Comparison of ENCODE assay signal across 12 cellular contexts in the genomic region with DNA sequence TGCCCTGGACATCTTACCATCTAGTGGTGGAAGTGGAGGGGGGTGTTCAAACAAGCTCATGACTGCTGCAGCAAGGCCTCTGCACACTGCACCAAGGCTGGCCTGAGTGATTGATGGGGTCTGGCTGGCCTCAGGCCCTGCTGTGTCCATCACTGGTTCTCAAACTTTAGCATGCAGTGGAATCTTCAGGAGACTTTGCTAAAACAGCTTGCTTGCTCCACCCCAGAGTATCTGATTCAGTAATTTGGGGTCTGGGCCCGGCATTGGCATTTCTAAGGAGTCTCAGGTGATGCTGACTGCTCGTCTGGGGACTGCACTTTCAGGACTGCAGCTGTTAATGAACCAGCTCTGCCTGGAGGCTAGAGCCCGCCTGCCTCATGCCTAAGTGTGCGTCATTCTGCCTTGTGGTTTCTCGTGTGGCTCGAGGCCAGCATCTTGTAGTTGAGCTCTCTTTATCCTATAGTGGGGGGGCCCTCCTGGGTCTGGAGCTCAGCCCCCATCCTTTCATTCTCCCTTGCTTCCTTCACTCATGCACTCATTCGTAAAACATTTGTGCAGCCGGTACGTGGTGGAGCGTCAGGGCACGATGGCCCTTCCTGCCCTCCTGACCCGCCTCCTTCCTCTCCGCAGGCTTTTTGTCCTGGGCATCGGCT. TPM values are rescaled to one million over a fixed set of nuclear protein-coding genes. Genes with fewer than 3 reads are reported as not detected.
DNase-seq lines count a peak whose midpoint lies in the region; ATAC-seq, FAIRE-seq and TF ChIP-seq lines count a peak whose summit lies in the region.
"Had no signal": no experiment of that assay in that cellular context is flagged by ENCODE, and none has a peak within 500 bp of the region (broad histone marks: within the 10 kb centered on the region; RNA-seq: fewer than 3 reads in every experiment).

No MANE protein-coding gene starts in this region.

- peaks cover 24% of the 10 kb centered on the region for H3K27me3 ChIP-seq in smooth muscle cell (ENCODE audit: low read depth)
- H3K27me3 ChIP-seq in pancreas, result peaks cover 0 to 12% (median 2%) of the 10 kb centered on the region in 4 donors

- intact Hi-C loops in pancreas (cut with DNase I), result loop anchor here in 2 of 3 donors (5.0 to 10.0 kb wide), 3 partner anchors 180 to 372 kb away; no protein-coding TSS in a partner anchor

- peak overlapping the region; percentile 45 for H3K4me2 ChIP-seq in smooth muscle cell

- ATAC-seq in pancreas (no peak), HG03039 (IDR thresholded peaks at IDR 0.05; ENCODE audit: unreplicated experiment) (no peak)

- H3K27ac ChIP-seq in smooth muscle cell (ENCODE audit: low read depth) (peak overlapping the region; percentile 33), pancreas (no peak overlapping the region)
- H3K27ac ChIP-seq: 22Rv1, colonic mucosa had no signal

- TF ChIP-seq CTCF in choroid plexus epithelial cell (conservative IDR thresholded peaks at IDR 0.05; ENCODE audit: low read depth, low read length) (no peak), smooth muscle cell (IDR thresholded peaks at IDR 0.05; ENCODE audit: borderline replicate concordance, insufficient read depth, poor library complexity, severe bottlenecking) (no peak), pancreas (IDR thresholded peaks at IDR 0.05) (no peak)

- no peak overlapping the region for H3K9ac ChIP-seq in smooth muscle cell (ENCODE audit: low read depth)

- H3K9me3 ChIP-seq in smooth muscle cell (replicated peaks; ENCODE audit: low read depth) (no peaks in the 10 kb centered on the region), pancreas (no peaks in the 10 kb centered on the region)
- H3K9me3 ChIP-seq: colonic mucosa had no signal

- DNase-seq in DMS 273 (lab: John Stamatoyannopoulos, UW; ENCODE audit: unreplicated experiment) (peak; percentile 31), DMS 273 treated with DMSO at 0.1 percent for 48 hours (lab: John Stamatoyannopoulos, UW) (no peak), NAMALWA (ENCODE audit: low spot score) (peak; percentile 38), choroid plexus epithelial cell (ENCODE audit: low read depth) (peak; percentile 95), smooth muscle cell (lab: John Stamatoyannopoulos, UW; ENCODE audit: unreplicated experiment) (peak; percentile 4), pancreas (no peak), SKM-1 treated with dmso at 0.1 percent for 144 hours (lab: John Stamatoyannopoulos, UW; ENCODE audit: unreplicated experiment) (no peak)
- DNase-seq: colonic mucosa, T-helper 9 cell had no signal

- H3F3A ChIP-seq in smooth muscle cell (ENCODE audit: low read depth), result peaks cover 4% of the 10 kb centered on the region

- no peak overlapping the region for H2AFZ ChIP-seq in smooth muscle cell (ENCODE audit: low read depth)

- peaks cover 4% of the 10 kb centered on the region for H4K20me1 ChIP-seq in smooth muscle cell (ENCODE audit: low read depth)

- no peak overlapping the region for H3K4me3 ChIP-seq in choroid plexus epithelial cell (ENCODE audit: low read depth, low read length)
- H3K4me3 ChIP-seq in smooth muscle cell, result no peak overlapping the region
- no peak overlapping the region for H3K4me3 ChIP-seq in pancreas
- H3K4me3 ChIP-seq: colonic mucosa had no signal

- H3K36me3 ChIP-seq in smooth muscle cell (ENCODE audit: low read depth) (no peaks in the 10 kb centered on the region), pancreas (no peaks in the 10 kb centered on the region)
- H3K36me3 ChIP-seq: colonic mucosa had no signal

- no peaks in the 10 kb centered on the region for H3K79me2 ChIP-seq in smooth muscle cell (ENCODE audit: low read depth)

- whole genome bisulfite sequencing in smooth muscle cell (ENCODE audit: low lambda C conversion rate), result 31% methylated on average over 14 of the region's 14 CpGs
- WGBS in pancreas, 2 donors, result 68 to 78% methylated on average over 14 of the region's 14 CpGs

- no peak for FAIRE-seq in pancreas (lab: Jason Lieb, UNC)

- peaks cover 7% of the 10 kb centered on the region for H3K4me1 ChIP-seq in smooth muscle cell (ENCODE audit: low read depth)
- no peaks in the 10 kb centered on the region for H3K4me1 ChIP-seq in pancreas
- H3K4me1 ChIP-seq: colonic mucosa had no signal

RNA-seq across cellular contexts. Expression of gene MGAT5B, which starts 4.1 kb away (rescaled TPM):
- total RNA-seq in smooth muscle cell (0.27 and 7.6 TPM in 2 replicates), pancreas (under 1 TPM in 5 of 6 donors, not detected in 1; 0.21 to 0.38 (median 0.25) TPM)
- polyA plus RNA-seq in smooth muscle cell (0.78 and 3.3 TPM in 2 replicates), pancreas (1 to 10 TPM in 1 of 2 donors, under 1 TPM in 1; 0.23 to 1.2 TPM)
- polyA plus RNA-seq: IgD-negative memory B cell had no signal

Comparison
In these comparisons a context has a peak if more than half of its experiments do, and no peak if none do; other contexts are left out.
1. DNase-seq: peak in DMS 273 (single experiment), NAMALWA (single experiment), choroid plexus epithelial cell (single experiment) and smooth muscle cell (single experiment); none in DMS 273 treated with DMSO at 0.1 percent for 48 hours (single experiment), pancreas (0 of 6) and SKM-1 treated with dmso at 0.1 percent for 144 hours (single experiment).